In the genomic region with DNA sequence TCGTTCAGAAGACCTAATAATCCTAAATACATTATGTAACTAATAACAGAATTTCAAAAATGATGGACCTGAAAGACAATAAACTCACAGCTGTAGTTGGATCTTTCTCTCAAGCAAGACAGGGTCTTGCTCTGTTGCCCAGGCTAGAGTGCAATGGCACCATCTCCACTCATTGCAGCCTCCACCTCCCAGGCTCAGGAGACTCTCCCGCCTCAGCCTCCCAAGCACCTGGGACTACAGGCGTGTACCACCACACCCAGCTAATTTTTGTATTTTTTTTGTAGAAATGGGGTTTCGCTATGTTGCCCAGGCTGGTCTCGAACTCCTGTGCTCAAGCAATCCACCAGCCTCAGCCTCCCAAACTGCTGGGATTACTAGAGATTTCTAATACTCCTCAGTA, we compare ENCODE assay signal across 2 cellular contexts.
A peak's percentile ranks its signal among the peaks of the same experiment; 100 is the strongest.
TF ChIP-seq lines count a peak whose summit lies in the region.

No MANE protein-coding gene starts in this region.

TF ChIP-seq in WTC11, 78 proteins besides CTCF, POLR2A, EP300 and RAD21:
- TF ChIP-seq ZNF121 (CRISPR knock-in tag; IDR thresholded peaks at IDR 0.05) = 0 out of 2 replicates have a peak, but pooled peaks have one; percentile 53

TF ChIP-seq in GM12878, 131 proteins besides CTCF, POLR2A, EP300 and RAD21:
- TF ChIP-seq POLR2AphosphoS5 (IDR thresholded peaks at IDR 0.05; ENCODE audit: low read length) = peak; percentile 31; the same call in 1 of the 2 replicates
